ENCODE assay signal across 15 cellular contexts in genomic region chr3:48129921-48130320, GRCh38. TPM values are rescaled to one million over a fixed set of nuclear protein-coding genes. Genes with fewer than 3 reads are reported as not detected.
DNase-seq lines count a peak whose midpoint lies in the region; ATAC-seq and TF ChIP-seq lines count a peak whose summit lies in the region.
"Had no signal": no experiment of that assay in that cellular context is flagged by ENCODE, and none has a peak within 500 bp of the region (broad histone marks: within the 10 kb centered on the region; RNA-seq: fewer than 3 reads in every experiment).

No MANE protein-coding gene starts in this region.

- no peaks in the 10 kb centered on the region for H3F3A ChIP-seq in SK-N-SH (replicated peaks; ENCODE audit: insufficient read depth)

- no peaks in the 10 kb centered on the region for H3K79me2 ChIP-seq in SK-N-SH (ENCODE audit: insufficient read depth)

- TF ChIP-seq CTCF in SK-N-SH (IDR thresholded peaks at IDR 0.05), result no peak
- TF ChIP-seq CTCF in fibroblast of mammary gland (conservative IDR thresholded peaks at IDR 0.05; ENCODE audit: control insufficient read depth, insufficient read depth, low read depth, low read length), result no peak
- TF ChIP-seq CTCF in nephron progenitor cell (IDR thresholded peaks at IDR 0.05), result no peak
- no peak for TF ChIP-seq CTCF in transverse colon (IDR thresholded peaks at IDR 0.05)

- ATAC-seq in SK-N-SH treated with all-trans-retinoic acid at 6 μM for 48 hours (no peak; the same call in 2 of the 3 replicates), GM21447 (IDR thresholded peaks at IDR 0.05; ENCODE audit: unreplicated experiment) (no peak)
- ATAC-seq: HCT116 had no signal

- H3K27me3 Mint-ChIP-seq in nephron progenitor cell (ENCODE audit: low read depth, poor library complexity), result peaks cover 3% of the 10 kb centered on the region

- H3K4me1 ChIP-seq in SK-N-SH (ENCODE audit: control insufficient read depth in 1 of 2, insufficient read depth in 2 of 2, low read depth in 1 of 2, low read length in 1 of 2) (peaks cover 0 to 3% of the 10 kb centered on the region in 2 experiments; a peak in 1 of 4 replicates), transverse colon (peaks cover 0 to 16% (median 7%) of the 10 kb centered on the region in 4 donors)

- 75% methylated on average over 2 of the region's 2 CpGs for WGBS in SK-N-SH (ENCODE audit: low lambda C conversion rate)
- 48 to 63% methylated on average over 2 of the region's 2 CpGs for WGBS in transverse colon (ENCODE audit: low coverage in 1 of 2), 2 donors

- no peak for TF ChIP-seq POLR2A in transverse colon (IDR thresholded peaks at IDR 0.05)

- no peaks in the 10 kb centered on the region for H4K20me1 ChIP-seq in SK-N-SH (ENCODE audit: insufficient read depth)

- no peak overlapping the region for H3K4me2 ChIP-seq in SK-N-SH

- no peaks in the 10 kb centered on the region for H3K36me3 Mint-ChIP-seq in nephron progenitor cell (ENCODE audit: low read depth)

- TF ChIP-seq EP300 in SK-N-SH (IDR thresholded peaks at IDR 0.05; ENCODE audit: borderline replicate concordance in 1 of 2, low read depth in 1 of 2, low read length in 1 of 2) (no peak), transverse colon (IDR thresholded peaks at IDR 0.05; ENCODE audit: low read depth) (no peak)

- 0 out of 2 replicates have a peak overlapping the region, but pooled peaks have one; percentile 7 for H2AFZ ChIP-seq in SK-N-SH (ENCODE audit: low read depth)

- POLR2A ChIA-PET in SK-N-SH (lab: Yijun Ruan, JAX), result no interaction called here

- in situ Hi-C loops in transverse colon (cut with MboI; ENCODE audit: low pct_ligation_motif_present in 1 of 4, low pct_unique_long_range_greater_than_20kb in 1 of 4, low sequenced_read_pairs in 3 of 4), result no loop called here

- H3K9me3 Mint-ChIP-seq in nephron progenitor cell, result no peaks in the 10 kb centered on the region

- H3K36me3 ChIP-seq in SK-N-SH (replicated peaks in 1 of 2; ENCODE audit: control insufficient read depth in 1 of 2, insufficient read depth in 2 of 2, low read length in 1 of 2) (no peaks in the 10 kb centered on the region), transverse colon (no peaks in the 10 kb centered on the region)

- no peak for TF ChIP-seq RAD21 in SK-N-SH (IDR thresholded peaks at IDR 0.05; ENCODE audit: low read length)

- no peak overlapping the region for H3K4me3 Mint-ChIP-seq in nephron progenitor cell

- CTCF ChIA-PET in SK-N-SH (lab: Yijun Ruan, JAX), result interaction anchor here (0.6 to 1.6 kb wide), 3 partner anchors 10 to 594 kb away, joined by 3 to 5 read pairs (median 4); no protein-coding TSS in a partner anchor

- no peak overlapping the region for H3K4me3 ChIP-seq in SK-N-SH (ENCODE audit: low read depth in 2 of 2, low read length in 1 of 2)
- no peak overlapping the region for H3K4me3 ChIP-seq in fibroblast of mammary gland (ENCODE audit: control insufficient read depth, low read depth, low read length)
- H3K4me3 ChIP-seq in transverse colon, result no peak overlapping the region

- H3K4me1 Mint-ChIP-seq in nephron progenitor cell, result peaks cover 20% of the 10 kb centered on the region

- H3K9me2 ChIP-seq in SK-N-SH, result no peaks in the 10 kb centered on the region

- no peak overlapping the region for H3K9ac ChIP-seq in SK-N-SH

- DNase-seq in SK-N-SH (no peak), fibroblast of mammary gland (ENCODE audit: low read depth) (peak; percentile 48), nephron progenitor cell (no peak), transverse colon (no peak), RPMI8226 (no peak)
- DNase-seq in NK-92 treated with Interleukin-12 subunit alpha and Interleukin-12 subunit beta, amount 100 ng/mL, for 24 hours (lab: John Stamatoyannopoulos, UW), result no peak
- DNase-seq: activated CD4-positive, alpha-beta T cell treated with anti-CD3 and anti-CD28 coated beads, Interleukin-2, amount 50 U/mL, for 4 hours; activated naive CD4-positive, alpha-beta T cell treated with Interleukin-2 at 50 U/mL for 16 hours; NCI-H1694; stimulated activated CD4-positive, alpha-beta T cell treated with anti-CD3 and anti-CD28 coated beads, Interleukin-2, amount 100 ng/mL, for 24 hours; stimulated activated naive CD4-positive, alpha-beta T cell treated with Interleukin-2 at 50 U/mL for 16 hours had no signal

- peak overlapping the region; percentile 85 for H3K27ac Mint-ChIP-seq in nephron progenitor cell

- H3K9me3 ChIP-seq in SK-N-SH, result no peaks in the 10 kb centered on the region
- no peaks in the 10 kb centered on the region for H3K9me3 ChIP-seq in transverse colon

- H3K27me3 ChIP-seq in SK-N-SH (ENCODE audit: insufficient read depth), result no peaks in the 10 kb centered on the region
- no peaks in the 10 kb centered on the region for H3K27me3 ChIP-seq in transverse colon

- H3K27ac ChIP-seq in SK-N-SH (ENCODE audit: low read depth in 2 of 2, low read length in 1 of 2) (no peak overlapping the region), transverse colon (peak overlapping the region; percentile 55 to 75 (median 66))
- H3K27ac ChIP-seq: 22Rv1 had no signal

- intact Hi-C loops in transverse colon (cut with DNase I; ENCODE audit: low total_unique reads), result no loop called here

TF ChIP-seq in SK-N-SH, 30 proteins besides CTCF, POLR2A, EP300 and RAD21 (continues in another document):
- TF ChIP-seq NRF1 (IDR thresholded peaks at IDR 0.05; ENCODE audit: low read depth, low read length) (no peak), RXRA (IDR thresholded peaks at IDR 0.05; ENCODE audit: borderline replicate concordance, low read depth) (no peak), MEF2A (IDR thresholded peaks at IDR 0.05; ENCODE audit: borderline replicate concordance, low read depth) (no peak), ELF1 (IDR thresholded peaks at IDR 0.05) (no peak), IRF3 (IDR thresholded peaks at IDR 0.05; ENCODE audit: low read depth, low read length) (no peak)

TF ChIP-seq in SK-N-SH treated with all-trans-retinoic acid at 6 μM for 48 hours, 23 proteins besides CTCF, POLR2A, EP300 and RAD21 (continues in another document):
- TF ChIP-seq BACH2 (CRISPR knock-in tag; IDR thresholded peaks at IDR 0.05; ENCODE audit: borderline replicate concordance) (no peak), ARNTL (CRISPR knock-in tag; IDR thresholded peaks at IDR 0.05; ENCODE audit: borderline replicate concordance, low read depth) (no peak), SNAI2 (CRISPR knock-in tag; IDR thresholded peaks at IDR 0.05) (no peak), OSR1 (CRISPR knock-in tag; IDR thresholded peaks at IDR 0.05) (no peak), TCF4 (CRISPR knock-in tag; IDR thresholded peaks at IDR 0.05; ENCODE audit: borderline replicate concordance) (no peak), ZNF70 (CRISPR knock-in tag; IDR thresholded peaks at IDR 0.05) (no peak), RARB (CRISPR knock-in tag; IDR thresholded peaks at IDR 0.05) (no peak), CSDC2 (CRISPR knock-in tag; IDR thresholded peaks at IDR 0.05) (no peak), ZC3H10 (CRISPR knock-in tag; IDR thresholded peaks at IDR 0.05) (no peak), POU6F1 (CRISPR knock-in tag; IDR thresholded peaks at IDR 0.05; ENCODE audit: borderline replicate concordance, low read depth) (no peak), GLIS3 (CRISPR knock-in tag; IDR thresholded peaks at IDR 0.05) (no peak), PATZ1 (CRISPR knock-in tag; IDR thresholded peaks at IDR 0.05; ENCODE audit: borderline replicate concordance) (no peak), ZNF8 (CRISPR knock-in tag; IDR thresholded peaks at IDR 0.05) (no peak), ZFP3 (CRISPR knock-in tag; IDR thresholded peaks at IDR 0.05) (no peak), CSRNP3 (CRISPR knock-in tag; IDR thresholded peaks at IDR 0.05) (no peak)

RNA-seq across cellular contexts. Expression of gene CDC25A, which starts 58.3 kb away (rescaled TPM):
- polyA plus RNA-seq in SK-N-SH (2012; rRNA removed), result 3.3 and 3.8 TPM in 2 replicates
- 2.9 and 3.6 TPM in 2 replicates for polyA plus RNA-seq in SK-N-SH (2012; cell fraction: cytosol; rRNA removed)
- polyA plus RNA-seq in SK-N-SH (2012; cell fraction: nucleus; rRNA removed), result 3.5 and 3.9 TPM in 2 replicates
- 1 to 10 TPM; 1.7 to 7.6 (median 4.8) TPM for total RNA-seq in transverse colon

Comparison
In these comparisons a context has a peak if more than half of its experiments do, and no peak if none do; other contexts are left out.
1. H3K27ac ChIP-seq: peak in transverse colon (4 of 4); none in SK-N-SH (0 of 2).